Comparison of ENCODE assay signal across 1 cellular context in the genomic region with DNA sequence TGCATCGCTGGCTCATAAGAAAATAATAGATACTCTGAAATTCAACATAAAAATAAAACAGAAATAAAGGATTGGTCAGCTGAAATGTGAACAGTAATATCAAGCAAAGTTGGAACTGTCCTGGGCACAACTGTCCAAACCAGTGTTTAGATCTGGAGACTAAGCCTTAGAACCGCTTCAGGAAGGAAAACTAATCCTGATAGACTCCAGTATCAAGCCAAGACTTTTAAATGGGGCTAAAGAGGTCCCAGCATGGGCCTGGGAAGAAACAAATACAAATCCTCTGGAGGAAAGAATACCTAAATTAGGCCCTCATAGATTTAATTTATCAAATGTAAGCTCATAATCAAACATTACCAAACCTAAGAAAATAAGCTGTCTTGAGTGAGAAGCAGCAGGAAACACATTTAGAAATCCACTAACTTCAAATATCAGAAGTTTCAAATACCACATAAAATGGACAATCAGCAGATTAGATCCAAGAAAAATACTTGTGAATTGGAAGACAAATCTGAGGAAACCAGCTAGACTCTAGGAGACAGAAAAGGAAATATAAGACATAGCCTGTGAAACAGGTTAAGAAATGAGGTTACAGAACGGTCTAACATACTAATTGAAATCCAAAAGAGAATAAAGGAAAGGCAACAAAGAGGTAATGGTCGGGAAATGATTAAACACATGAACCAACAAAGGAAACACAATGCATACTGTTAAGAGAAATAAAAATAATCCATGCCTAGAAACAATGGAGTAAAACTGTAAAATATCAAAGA.
TF ChIP-seq lines count a peak whose summit lies in the region.

No MANE protein-coding gene starts in this region.

TF ChIP-seq in GM23338, 12 proteins besides CTCF, POLR2A, EP300 and RAD21 (continued from another document):
- TF ChIP-seq, protein P1, sequence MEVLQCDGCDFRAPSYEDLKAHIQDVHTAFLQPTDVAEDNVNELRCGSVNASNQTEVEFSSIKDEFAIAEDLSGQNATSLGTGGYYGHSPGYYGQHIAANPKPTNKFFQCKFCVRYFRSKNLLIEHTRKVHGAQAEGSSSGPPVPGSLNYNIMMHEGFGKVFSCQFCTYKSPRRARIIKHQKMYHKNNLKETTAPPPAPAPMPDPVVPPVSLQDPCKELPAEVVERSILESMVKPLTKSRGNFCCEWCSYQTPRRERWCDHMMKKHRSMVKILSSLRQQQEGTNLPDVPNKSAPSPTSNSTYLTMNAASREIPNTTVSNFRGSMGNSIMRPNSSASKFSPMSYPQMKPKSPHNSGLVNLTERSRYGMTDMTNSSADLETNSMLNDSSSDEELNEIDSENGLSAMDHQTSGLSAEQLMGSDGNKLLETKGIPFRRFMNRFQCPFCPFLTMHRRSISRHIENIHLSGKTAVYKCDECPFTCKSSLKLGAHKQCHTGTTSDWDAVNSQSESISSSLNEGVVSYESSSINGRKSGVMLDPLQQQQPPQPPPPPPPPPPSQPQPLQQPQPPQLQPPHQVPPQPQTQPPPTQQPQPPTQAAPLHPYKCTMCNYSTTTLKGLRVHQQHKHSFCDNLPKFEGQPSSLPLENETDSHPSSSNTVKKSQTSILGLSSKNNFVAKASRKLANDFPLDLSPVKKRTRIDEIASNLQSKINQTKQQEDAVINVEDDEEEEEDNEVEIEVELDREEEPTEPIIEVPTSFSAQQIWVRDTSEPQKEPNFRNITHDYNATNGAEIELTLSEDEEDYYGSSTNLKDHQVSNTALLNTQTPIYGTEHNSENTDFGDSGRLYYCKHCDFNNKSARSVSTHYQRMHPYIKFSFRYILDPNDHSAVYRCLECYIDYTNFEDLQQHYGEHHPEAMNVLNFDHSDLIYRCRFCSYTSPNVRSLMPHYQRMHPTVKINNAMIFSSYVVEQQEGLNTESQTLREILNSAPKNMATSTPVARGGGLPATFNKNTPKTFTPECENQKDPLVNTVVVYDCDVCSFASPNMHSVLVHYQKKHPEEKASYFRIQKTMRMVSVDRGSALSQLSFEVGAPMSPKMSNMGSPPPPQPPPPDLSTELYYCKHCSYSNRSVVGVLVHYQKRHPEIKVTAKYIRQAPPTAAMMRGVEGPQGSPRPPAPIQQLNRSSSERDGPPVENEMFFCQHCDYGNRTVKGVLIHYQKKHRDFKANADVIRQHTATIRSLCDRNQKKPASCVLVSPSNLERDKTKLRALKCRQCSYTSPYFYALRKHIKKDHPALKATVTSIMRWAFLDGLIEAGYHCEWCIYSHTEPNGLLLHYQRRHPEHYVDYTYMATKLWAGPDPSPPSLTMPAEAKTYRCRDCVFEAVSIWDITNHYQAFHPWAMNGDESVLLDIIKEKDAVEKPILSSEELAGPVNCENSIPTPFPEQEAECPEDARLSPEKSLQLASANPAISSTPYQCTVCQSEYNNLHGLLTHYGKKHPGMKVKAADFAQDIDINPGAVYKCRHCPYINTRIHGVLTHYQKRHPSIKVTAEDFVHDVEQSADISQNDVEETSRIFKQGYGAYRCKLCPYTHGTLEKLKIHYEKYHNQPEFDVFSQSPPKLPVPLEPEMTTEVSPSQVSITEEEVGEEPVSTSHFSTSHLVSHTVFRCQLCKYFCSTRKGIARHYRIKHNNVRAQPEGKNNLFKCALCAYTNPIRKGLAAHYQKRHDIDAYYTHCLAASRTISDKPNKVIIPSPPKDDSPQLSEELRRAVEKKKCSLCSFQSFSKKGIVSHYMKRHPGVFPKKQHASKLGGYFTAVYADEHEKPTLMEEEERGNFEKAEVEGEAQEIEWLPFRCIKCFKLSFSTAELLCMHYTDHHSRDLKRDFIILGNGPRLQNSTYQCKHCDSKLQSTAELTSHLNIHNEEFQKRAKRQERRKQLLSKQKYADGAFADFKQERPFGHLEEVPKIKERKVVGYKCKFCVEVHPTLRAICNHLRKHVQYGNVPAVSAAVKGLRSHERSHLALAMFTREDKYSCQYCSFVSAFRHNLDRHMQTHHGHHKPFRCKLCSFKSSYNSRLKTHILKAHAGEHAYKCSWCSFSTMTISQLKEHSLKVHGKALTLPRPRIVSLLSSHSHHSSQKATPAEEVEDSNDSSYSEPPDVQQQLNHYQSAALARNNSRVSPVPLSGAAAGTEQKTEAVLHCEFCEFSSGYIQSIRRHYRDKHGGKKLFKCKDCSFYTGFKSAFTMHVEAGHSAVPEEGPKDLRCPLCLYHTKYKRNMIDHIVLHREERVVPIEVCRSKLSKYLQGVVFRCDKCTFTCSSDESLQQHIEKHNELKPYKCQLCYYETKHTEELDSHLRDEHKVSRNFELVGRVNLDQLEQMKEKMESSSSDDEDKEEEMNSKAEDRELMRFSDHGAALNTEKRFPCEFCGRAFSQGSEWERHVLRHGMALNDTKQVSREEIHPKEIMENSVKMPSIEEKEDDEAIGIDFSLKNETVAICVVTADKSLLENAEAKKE (CRISPR knock-in tag; IDR thresholded peaks at IDR 0.05), result no peak
- TF ChIP-seq STAT1 (IDR thresholded peaks at IDR 0.05; ENCODE audit: unreplicated experiment) (no peak), POLR2AphosphoS5 (IDR thresholded peaks at IDR 0.05; ENCODE audit: low read depth) (no peak)
- TF ChIP-seq, protein P2, sequence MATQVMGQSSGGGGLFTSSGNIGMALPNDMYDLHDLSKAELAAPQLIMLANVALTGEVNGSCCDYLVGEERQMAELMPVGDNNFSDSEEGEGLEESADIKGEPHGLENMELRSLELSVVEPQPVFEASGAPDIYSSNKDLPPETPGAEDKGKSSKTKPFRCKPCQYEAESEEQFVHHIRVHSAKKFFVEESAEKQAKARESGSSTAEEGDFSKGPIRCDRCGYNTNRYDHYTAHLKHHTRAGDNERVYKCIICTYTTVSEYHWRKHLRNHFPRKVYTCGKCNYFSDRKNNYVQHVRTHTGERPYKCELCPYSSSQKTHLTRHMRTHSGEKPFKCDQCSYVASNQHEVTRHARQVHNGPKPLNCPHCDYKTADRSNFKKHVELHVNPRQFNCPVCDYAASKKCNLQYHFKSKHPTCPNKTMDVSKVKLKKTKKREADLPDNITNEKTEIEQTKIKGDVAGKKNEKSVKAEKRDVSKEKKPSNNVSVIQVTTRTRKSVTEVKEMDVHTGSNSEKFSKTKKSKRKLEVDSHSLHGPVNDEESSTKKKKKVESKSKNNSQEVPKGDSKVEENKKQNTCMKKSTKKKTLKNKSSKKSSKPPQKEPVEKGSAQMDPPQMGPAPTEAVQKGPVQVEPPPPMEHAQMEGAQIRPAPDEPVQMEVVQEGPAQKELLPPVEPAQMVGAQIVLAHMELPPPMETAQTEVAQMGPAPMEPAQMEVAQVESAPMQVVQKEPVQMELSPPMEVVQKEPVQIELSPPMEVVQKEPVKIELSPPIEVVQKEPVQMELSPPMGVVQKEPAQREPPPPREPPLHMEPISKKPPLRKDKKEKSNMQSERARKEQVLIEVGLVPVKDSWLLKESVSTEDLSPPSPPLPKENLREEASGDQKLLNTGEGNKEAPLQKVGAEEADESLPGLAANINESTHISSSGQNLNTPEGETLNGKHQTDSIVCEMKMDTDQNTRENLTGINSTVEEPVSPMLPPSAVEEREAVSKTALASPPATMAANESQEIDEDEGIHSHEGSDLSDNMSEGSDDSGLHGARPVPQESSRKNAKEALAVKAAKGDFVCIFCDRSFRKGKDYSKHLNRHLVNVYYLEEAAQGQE (IDR thresholded peaks at IDR 0.05; ENCODE audit: unreplicated experiment), result no peak
